ENCODE assay signal across 8 cellular contexts in the genomic region with DNA sequence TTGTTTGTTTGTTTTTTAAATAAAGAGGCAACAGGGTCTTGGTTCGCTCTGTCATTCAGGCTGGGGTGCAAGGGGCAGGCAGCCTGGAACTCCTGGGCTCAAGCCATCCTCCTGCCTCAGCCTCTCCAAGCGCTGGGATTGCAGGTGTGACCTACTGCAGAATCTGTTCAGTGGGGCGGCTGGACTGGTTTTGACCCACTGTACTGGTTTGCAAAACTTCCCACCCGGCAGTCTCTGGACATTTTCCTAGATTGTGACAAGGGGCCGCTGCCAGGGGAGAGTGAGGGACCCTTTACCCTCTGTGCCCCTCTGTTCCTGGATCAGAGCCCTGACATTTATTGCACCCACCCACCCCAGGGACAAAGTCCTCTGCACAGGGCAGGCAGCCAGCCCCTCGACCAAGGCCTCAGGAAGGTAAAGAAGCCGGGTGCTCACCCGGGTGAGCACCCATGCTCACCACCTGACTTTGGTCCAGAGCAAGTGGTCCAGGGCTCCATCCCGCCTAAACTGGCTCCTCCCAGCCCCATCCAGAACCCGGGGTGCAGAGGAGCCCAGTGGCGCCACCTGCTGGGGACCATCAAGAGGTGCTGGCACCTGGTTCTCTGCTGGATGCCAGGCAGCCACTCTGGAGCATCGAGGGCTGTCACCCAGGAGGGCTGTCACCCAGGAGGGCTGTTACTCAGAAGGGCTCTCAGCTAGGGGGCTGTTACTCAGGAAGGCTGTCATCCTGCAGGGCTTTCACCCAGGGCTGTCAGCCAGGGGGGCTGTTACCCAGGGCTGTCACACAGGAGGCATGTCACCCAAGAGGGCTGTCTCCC.
DNase-seq lines count a peak whose midpoint lies in the region; ATAC-seq and TF ChIP-seq lines count a peak whose summit lies in the region.
"Had no signal": no experiment of that assay in that cellular context is flagged by ENCODE, and none has a peak within 500 bp of the region (broad histone marks: within the 10 kb centered on the region; RNA-seq: fewer than 3 reads in every experiment).

No MANE protein-coding gene starts in this region.

- H3K27ac ChIP-seq in fibroblast of lung (ENCODE audit: insufficient read depth, low read length): no peak overlapping the region
- H3K27ac ChIP-seq: neutrophil had no signal

- H3K9me3 ChIP-seq in fibroblast of lung (ENCODE audit: control insufficient read depth, insufficient read depth, low read depth, low read length): no peaks in the 10 kb centered on the region
- H3K9me3 ChIP-seq: neutrophil had no signal

- no peak overlapping the region for H3K4me2 ChIP-seq in fibroblast of lung (ENCODE audit: extremely low read depth, insufficient read depth, low read length)

- peak; percentile 1 for DNase-seq in G401 (ENCODE audit: low spot score)
- DNase-seq in fibroblast of lung (ENCODE audit: low read depth in 2 of 2): no peak
- DNase-seq in sciatic nerve (ENCODE audit: low spot score): no peak

- TF ChIP-seq CTCF in WI38 (IDR thresholded peaks at IDR 0.05; ENCODE audit: low read depth, low read length): peak; percentile 50
- peak; percentile 18 to 46 for TF ChIP-seq CTCF in fibroblast of lung (conservative IDR thresholded peaks at IDR 0.05 in 1 of 2, IDR thresholded peaks at IDR 0.05 in 1 of 2; ENCODE audit: low read depth in 1 of 2, low read length in 2 of 2)

- in situ Hi-C loops in G401 (cut with HindIII; ENCODE audit: low sequenced_read_pairs): no loop called here

- H3K9ac ChIP-seq in fibroblast of lung (ENCODE audit: insufficient read depth, low read length): no peak overlapping the region

- H3K4me3 ChIP-seq in WI38 (ENCODE audit: low read depth, low read length) (no peak overlapping the region), fibroblast of lung (replicated peaks in 1 of 4; ENCODE audit: control extremely low read depth in 1 of 4, insufficient read depth in 1 of 4, low read depth in 3 of 4, low read length in 4 of 4) (no peak overlapping the region)

- no peaks in the 10 kb centered on the region for H3K79me2 ChIP-seq in fibroblast of lung (ENCODE audit: control insufficient read depth, insufficient read depth, low read length)

- H3K36me3 ChIP-seq in fibroblast of lung (ENCODE audit: control insufficient read depth, insufficient read depth, low read length): no peaks in the 10 kb centered on the region
- H3K36me3 ChIP-seq: neutrophil had no signal

- TF ChIP-seq EP300 in Ishikawa (IDR thresholded peaks at IDR 0.05; ENCODE audit: borderline replicate concordance): no peak

- TF ChIP-seq RAD21 in Ishikawa (IDR thresholded peaks at IDR 0.05; ENCODE audit: low read depth): peak; percentile 73

- H3K4me1 ChIP-seq in fibroblast of lung (ENCODE audit: control insufficient read depth, extremely low read depth, insufficient read depth, low read length): no peaks in the 10 kb centered on the region

- no peaks in the 10 kb centered on the region for H3K27me3 ChIP-seq in fibroblast of lung (ENCODE audit: control insufficient read depth, insufficient read depth, low read length)
- H3K27me3 ChIP-seq: neutrophil had no signal

- ATAC-seq in sciatic nerve (peak; percentile 10), HG03354 (IDR thresholded peaks at IDR 0.05; ENCODE audit: poor library complexity, severe bottlenecking, unreplicated experiment) (no peak), HG03159 (IDR thresholded peaks at IDR 0.05; ENCODE audit: unreplicated experiment) (no peak)

- intact Hi-C loops in sciatic nerve (cut with DNase I): no loop called here

- no peaks in the 10 kb centered on the region for H4K20me1 ChIP-seq in fibroblast of lung (ENCODE audit: control insufficient read depth, extremely low read depth, insufficient read depth, low read length)

- no peak overlapping the region for H2AFZ ChIP-seq in fibroblast of lung (ENCODE audit: low read length)

TF ChIP-seq in Ishikawa, 13 proteins besides CTCF, POLR2A, EP300 and RAD21:
- TF ChIP-seq, protein P1, sequence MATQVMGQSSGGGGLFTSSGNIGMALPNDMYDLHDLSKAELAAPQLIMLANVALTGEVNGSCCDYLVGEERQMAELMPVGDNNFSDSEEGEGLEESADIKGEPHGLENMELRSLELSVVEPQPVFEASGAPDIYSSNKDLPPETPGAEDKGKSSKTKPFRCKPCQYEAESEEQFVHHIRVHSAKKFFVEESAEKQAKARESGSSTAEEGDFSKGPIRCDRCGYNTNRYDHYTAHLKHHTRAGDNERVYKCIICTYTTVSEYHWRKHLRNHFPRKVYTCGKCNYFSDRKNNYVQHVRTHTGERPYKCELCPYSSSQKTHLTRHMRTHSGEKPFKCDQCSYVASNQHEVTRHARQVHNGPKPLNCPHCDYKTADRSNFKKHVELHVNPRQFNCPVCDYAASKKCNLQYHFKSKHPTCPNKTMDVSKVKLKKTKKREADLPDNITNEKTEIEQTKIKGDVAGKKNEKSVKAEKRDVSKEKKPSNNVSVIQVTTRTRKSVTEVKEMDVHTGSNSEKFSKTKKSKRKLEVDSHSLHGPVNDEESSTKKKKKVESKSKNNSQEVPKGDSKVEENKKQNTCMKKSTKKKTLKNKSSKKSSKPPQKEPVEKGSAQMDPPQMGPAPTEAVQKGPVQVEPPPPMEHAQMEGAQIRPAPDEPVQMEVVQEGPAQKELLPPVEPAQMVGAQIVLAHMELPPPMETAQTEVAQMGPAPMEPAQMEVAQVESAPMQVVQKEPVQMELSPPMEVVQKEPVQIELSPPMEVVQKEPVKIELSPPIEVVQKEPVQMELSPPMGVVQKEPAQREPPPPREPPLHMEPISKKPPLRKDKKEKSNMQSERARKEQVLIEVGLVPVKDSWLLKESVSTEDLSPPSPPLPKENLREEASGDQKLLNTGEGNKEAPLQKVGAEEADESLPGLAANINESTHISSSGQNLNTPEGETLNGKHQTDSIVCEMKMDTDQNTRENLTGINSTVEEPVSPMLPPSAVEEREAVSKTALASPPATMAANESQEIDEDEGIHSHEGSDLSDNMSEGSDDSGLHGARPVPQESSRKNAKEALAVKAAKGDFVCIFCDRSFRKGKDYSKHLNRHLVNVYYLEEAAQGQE (IDR thresholded peaks at IDR 0.05; ENCODE audit: low read depth): no peak
- 0 out of 2 replicates have a peak, but pooled peaks have one; percentile 10 for TF ChIP-seq NFIC (IDR thresholded peaks at IDR 0.05)
TF ChIP-seq in Ishikawa: peak in this region for 1.
